ENCODE assay signal across 26 cellular contexts in the genomic region with DNA sequence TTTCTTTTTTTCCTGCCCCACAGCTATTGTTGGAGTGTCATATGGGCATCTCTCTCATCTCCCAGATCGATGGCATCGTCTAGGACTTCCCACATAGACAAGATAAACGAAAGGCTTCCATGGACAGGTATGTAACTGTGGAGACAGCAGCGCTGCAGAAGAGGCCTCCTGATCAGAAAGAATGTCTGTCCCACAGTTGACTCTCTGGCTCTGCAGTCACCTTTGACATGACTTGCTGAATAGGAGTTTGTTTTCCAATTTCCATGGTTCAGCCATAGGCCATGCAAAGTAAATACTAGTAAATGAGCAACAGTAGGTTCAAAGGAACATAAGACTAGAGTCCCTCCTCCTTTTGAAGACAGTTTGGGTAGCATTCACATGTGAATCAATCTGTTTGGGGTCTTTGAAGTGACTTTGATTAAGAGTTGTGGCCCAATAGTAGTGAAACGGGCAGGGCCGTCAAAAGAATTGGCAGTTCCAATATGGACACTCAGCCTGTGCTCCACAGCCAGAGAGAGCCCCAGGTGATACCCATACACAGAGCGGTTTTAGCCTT.
DNase-seq lines count a peak whose midpoint lies in the region; ATAC-seq, FAIRE-seq and TF ChIP-seq lines count a peak whose summit lies in the region.
"Had no signal": no experiment of that assay in that cellular context is flagged by ENCODE, and none has a peak within 500 bp of the region (broad histone marks: within the 10 kb centered on the region; RNA-seq: fewer than 3 reads in every experiment).

No MANE protein-coding gene starts in this region.

- H3K4me1 Mint-ChIP-seq in activated T-cell treated with anti-CD3 and anti-CD28 coated beads, Interleukin-2, amount 50 U/mL, for 72 hours (ENCODE audit: low read depth), result peaks cover 11% of the 10 kb centered on the region
- H3K4me1 Mint-ChIP-seq in T-cell, result peaks cover 15 to 23% (median 16%) of the 10 kb centered on the region in 3 donors

- H3K9ac ChIP-seq in HepG2 (ENCODE audit: insufficient read depth, low read depth, low read length), result peak overlapping the region; percentile 92

- no peak for DNase-seq in activated T-cell treated with anti-CD3 and anti-CD28 coated beads, Interleukin-2, amount 50 U/mL, for 72 hours
- no peak for DNase-seq in activated T-cell treated with anti-CD3 and anti-CD28 coated beads, Interleukin-2, amount 50 U/mL, for 1 hour
- DNase-seq in T-cell, result no peak
- DNase-seq in HepG2 (ENCODE audit: low spot score), result peak; percentile 100
- no peak for DNase-seq in GM19240 (ENCODE audit: insufficient read length, low spot score)
- DNase-seq in mucosa of gallbladder (ENCODE audit: low spot score), result no peak
- no peak for DNase-seq in superior temporal gyrus (ENCODE audit: extremely low spot score)
- no peak for DNase-seq in RCC 7860 (ENCODE audit: low spot score)
- DNase-seq: activated CD4-positive, CD25-positive, alpha-beta regulatory T cell treated with anti-CD3 and anti-CD28 coated beads, Interleukin-2, amount 50 U/mL, for 72 hours; foreskin fibroblast; GDM1; H7; lower lobe of right lung; MM.1S; NCI-H1436 treated with DMSO at 0.1 percent for 48 hours; occipital lobe; retina; spleen; stimulated activated CD4-positive, alpha-beta T cell treated with anti-CD3 and anti-CD28 coated beads, Interleukin-4, amount 100 ng/mL, for 1 hour had no signal

- peak overlapping the region; percentile 81 for H3K4me2 ChIP-seq in HepG2 (ENCODE audit: low read depth, low read length)
- H3K4me2 ChIP-seq: A549 had no signal

- WGBS in HepG2 (ENCODE audit: low lambda C conversion rate), result under 1% methylated on average over 7 of the region's 7 CpGs

- in situ Hi-C loops in HepG2 (cut with HindIII; ENCODE audit: extremely low pct_ligation_motif_present, low pct_unique_long_range_greater_than_20kb), result loop anchor here (10.0 kb wide), 1 partner anchor 511 kb away; a partner anchor contains a TSS

- peak; percentile 99 to 100 for TF ChIP-seq EP300 in HepG2 (IDR thresholded peaks at IDR 0.05; ENCODE audit: low read depth in 2 of 2, low read length in 2 of 2)
- peak; percentile 99 for TF ChIP-seq EP300 in HepG2 (CRISPR knock-in tag; IDR thresholded peaks at IDR 0.05; ENCODE audit: borderline replicate concordance)

- TF ChIP-seq CTCF in HepG2 (CRISPR knock-in tag; IDR thresholded peaks at IDR 0.05), result no peak; the same call in 1 of the 2 replicates

- peak overlapping the region; percentile 17 for H3K27ac Mint-ChIP-seq in activated T-cell treated with anti-CD3 and anti-CD28 coated beads, Interleukin-2, amount 50 U/mL, for 72 hours
- peak overlapping the region; percentile 40 to 73 for H3K27ac Mint-ChIP-seq in T-cell
- H3K27ac Mint-ChIP-seq: activated T-helper 1 cell treated with anti-CD3 and anti-CD28 coated beads, Interleukin-12 subunit alpha, Interleukin-12 subunit beta, Interleukin-2, Interleukin-4 antibody, amounts not matched to agents 30 ng/mL and 10 ng/mL and 1 ng/mL, durations not matched to agents 14 hours and 24 hours and 36 hours; stimulated activated naive CD8-positive, alpha-beta T cell treated with anti-CD3 and anti-CD28 coated beads, Interleukin-15, Interleukin-2, amounts not matched to agents 100 ng/mL and 50 ng/mL, for 24 hours had no signal

- ATAC-seq in activated T-cell treated with anti-CD3 and anti-CD28 coated beads, Interleukin-2, amount 50 U/mL, for 72 hours (replicated peaks in 1 of 2), result no peak
- ATAC-seq in T-cell (replicated peaks in 1 of 4), result peak in 1 of 4 experiments; percentile 19
- peak; percentile 87 for ATAC-seq in HepG2
- ATAC-seq: A549, lower lobe of right lung, SK-N-SH treated with all-trans-retinoic acid at 6 μM for 48 hours had no signal

- H3K9me3 ChIP-seq in HepG2 (ENCODE audit: low read length), result no peaks in the 10 kb centered on the region
- H3K9me3 ChIP-seq: A549, lower lobe of right lung, spleen, tibial nerve had no signal

- no peaks in the 10 kb centered on the region for H3K36me3 ChIP-seq in HepG2 (replicated peaks in 1 of 2; ENCODE audit: control insufficient read depth in 1 of 2, insufficient read depth in 2 of 2, low read length in 2 of 2)
- H3K36me3 ChIP-seq: lower lobe of right lung, spleen, tibial nerve had no signal

- no peaks in the 10 kb centered on the region for H4K20me1 ChIP-seq in HepG2 (ENCODE audit: insufficient read depth, low read length)

- H3K27me3 ChIP-seq in HepG2 (ENCODE audit: control insufficient read depth in 1 of 2, insufficient read depth in 2 of 2, low read length in 2 of 2), result no peaks in the 10 kb centered on the region
- H3K27me3 ChIP-seq: spleen, tibial nerve had no signal

- FAIRE-seq in HepG2 (lab: Jason Lieb, UNC) (peak; percentile 97), RCC 7860 (lab: Jason Lieb, UNC) (no peak)
- FAIRE-seq: A549 had no signal

- no TSS peak for BruUV-seq in HepG2 (replicated peaks; lab: Mats Ljungman, UMichigan)

- no peak overlapping the region for H2AFZ ChIP-seq in HepG2 (ENCODE audit: low read length)

- H3K9me3 Mint-ChIP-seq in activated T-cell treated with anti-CD3 and anti-CD28 coated beads, Interleukin-2, amount 50 U/mL, for 72 hours, result no peaks in the 10 kb centered on the region
- no peaks in the 10 kb centered on the region for H3K9me3 Mint-ChIP-seq in T-cell
- H3K9me3 Mint-ChIP-seq: activated T-helper 1 cell treated with anti-CD3 and anti-CD28 coated beads, Interleukin-12 subunit alpha, Interleukin-12 subunit beta, Interleukin-2, Interleukin-4 antibody, amounts not matched to agents 30 ng/mL and 10 ng/mL and 1 ng/mL, durations not matched to agents 14 hours and 24 hours and 36 hours; stimulated activated naive CD8-positive, alpha-beta T cell treated with anti-CD3 and anti-CD28 coated beads, Interleukin-15, Interleukin-2, amounts not matched to agents 100 ng/mL and 50 ng/mL, for 24 hours had no signal

- TF ChIP-seq RAD21 in HepG2 (CRISPR knock-in tag; IDR thresholded peaks at IDR 0.05), result peak; percentile 62

- no peaks in the 10 kb centered on the region for H3K79me2 ChIP-seq in HepG2 (ENCODE audit: insufficient read depth, low read length)

- no peak overlapping the region for H3K4me3 Mint-ChIP-seq in activated T-cell treated with anti-CD3 and anti-CD28 coated beads, Interleukin-2, amount 50 U/mL, for 72 hours
- H3K4me3 Mint-ChIP-seq in T-cell, result no peak overlapping the region
- H3K4me3 Mint-ChIP-seq: activated naive CD8-positive, alpha-beta T cell; activated T-helper 1 cell treated with anti-CD3 and anti-CD28 coated beads, Interleukin-12 subunit alpha, Interleukin-12 subunit beta, Interleukin-2, Interleukin-4 antibody, amounts not matched to agents 30 ng/mL and 10 ng/mL and 1 ng/mL, durations not matched to agents 14 hours and 24 hours and 36 hours; stimulated activated naive CD8-positive, alpha-beta T cell treated with anti-CD3 and anti-CD28 coated beads, Interleukin-15, Interleukin-2, amounts not matched to agents 100 ng/mL and 50 ng/mL, for 24 hours had no signal

- H3K36me3 Mint-ChIP-seq in activated T-cell treated with anti-CD3 and anti-CD28 coated beads, Interleukin-2, amount 50 U/mL, for 72 hours (ENCODE audit: insufficient read depth in 2 of 2), result no peaks in the 10 kb centered on the region
- H3K36me3 Mint-ChIP-seq in T-cell, result no peaks in the 10 kb centered on the region
- H3K36me3 Mint-ChIP-seq: activated naive CD8-positive, alpha-beta T cell had no signal

- peak overlapping the region; percentile 99 for H3K27ac ChIP-seq in HepG2 (ENCODE audit: extremely low read length, insufficient read depth, low read length)
- H3K27ac ChIP-seq: A549, lower lobe of right lung, RWPE1, tibial nerve had no signal

- CTCF ChIA-PET in T-cell (lab: Charles Lee), result interaction anchor here in 1 of 2 donors (1.0 kb wide), 2 partner anchors 24 to 62 kb away, joined by 3 read pairs; no protein-coding TSS in a partner anchor
- CTCF ChIA-PET in HepG2 (lab: Yijun Ruan, JAX; ENCODE audit: low intra/inter-chr PET ratio, low total read pairs), result no interaction called here

- TF ChIP-seq POLR2A in HepG2 (IDR thresholded peaks at IDR 0.05; ENCODE audit: insufficient read depth in 1 of 2, low read depth in 2 of 2, low read length in 2 of 2), result peak; percentile 39 to 86; a peak in 3 of 4 replicates

- intact Hi-C loops in HepG2 (cut with micrococcal nuclease; ENCODE audit: unreplicated experiment), result loop anchor here (1.0 to 10.0 kb wide), 9 partner anchors 39 to 731 kb away; a partner anchor contains a TSS

- POLR2A ChIA-PET in T-cell (lab: Charles Lee) (no interaction called here), HepG2 (lab: Yijun Ruan, JAX) (interaction anchor here (0.7 to 5.3 kb wide), 5 partner anchors 39 to 136 kb away, joined by 3 to 37 read pairs (median 4); no protein-coding TSS in a partner anchor)

- H3K4me1 ChIP-seq in HepG2 (ENCODE audit: insufficient read depth, low read length), result peaks cover 98% of the 10 kb centered on the region
- H3K4me1 ChIP-seq: lower lobe of right lung had no signal

- no peaks in the 10 kb centered on the region for H3K27me3 Mint-ChIP-seq in activated T-cell treated with anti-CD3 and anti-CD28 coated beads, Interleukin-2, amount 50 U/mL, for 72 hours (ENCODE audit: low read depth)
- H3K27me3 Mint-ChIP-seq in T-cell, result peaks cover 0 to 4% of the 10 kb centered on the region in 2 donors
- H3K27me3 Mint-ChIP-seq: activated naive CD8-positive, alpha-beta T cell; stimulated activated naive CD8-positive, alpha-beta T cell treated with anti-CD3 and anti-CD28 coated beads, Interleukin-15, Interleukin-2, amounts not matched to agents 100 ng/mL and 50 ng/mL, for 24 hours had no signal

- H3K4me3 ChIP-seq in HepG2 (replicated peaks in 1 of 3; ENCODE audit: insufficient read depth in 1 of 3, low read depth in 2 of 3, low read length in 3 of 3), result peak overlapping the region in 2 of 3 experiments; percentile 29 to 56; a peak in 2 of 6 replicates
- H3K4me3 ChIP-seq: A549, lower lobe of right lung, spleen, tibial nerve had no signal

TF ChIP-seq in HepG2, 621 proteins besides CTCF, POLR2A, EP300 and RAD21 (continues in another document):
- TF ChIP-seq ZNF678 (CRISPR knock-in tag; IDR thresholded peaks at IDR 0.05), result no peak
- TF ChIP-seq GLI4 (CRISPR knock-in tag; IDR thresholded peaks at IDR 0.05; ENCODE audit: borderline replicate concordance), result no peak
- no peak for TF ChIP-seq ZNF3 (CRISPR knock-in tag; IDR thresholded peaks at IDR 0.05)
- TF ChIP-seq, protein P1, sequence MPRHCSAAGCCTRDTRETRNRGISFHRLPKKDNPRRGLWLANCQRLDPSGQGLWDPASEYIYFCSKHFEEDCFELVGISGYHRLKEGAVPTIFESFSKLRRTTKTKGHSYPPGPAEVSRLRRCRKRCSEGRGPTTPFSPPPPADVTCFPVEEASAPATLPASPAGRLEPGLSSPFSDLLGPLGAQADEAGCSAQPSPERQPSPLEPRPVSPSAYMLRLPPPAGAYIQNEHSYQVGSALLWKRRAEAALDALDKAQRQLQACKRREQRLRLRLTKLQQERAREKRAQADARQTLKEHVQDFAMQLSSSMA (CRISPR knock-in tag; IDR thresholded peaks at IDR 0.05), result 0 out of 2 replicates have a peak, but pooled peaks have one; percentile 54
- 0 out of 2 replicates have a peak, but pooled peaks have one; percentile 68 for TF ChIP-seq ZFP82 (CRISPR knock-in tag; IDR thresholded peaks at IDR 0.05; ENCODE audit: borderline replicate concordance)
